22 cellular contexts compared by ENCODE assay signal in genomic region chr5:74608754-74609576, GRCh38. TPM values are rescaled to one million over a fixed set of nuclear protein-coding genes. Genes with fewer than 3 reads are reported as not detected.
DNase-seq lines count a peak whose midpoint lies in the region; ATAC-seq and TF ChIP-seq lines count a peak whose summit lies in the region.
"Had no signal": no experiment of that assay in that cellular context is flagged by ENCODE, and none has a peak within 500 bp of the region (broad histone marks: within the 10 kb centered on the region; RNA-seq: fewer than 3 reads in every experiment).

No MANE protein-coding gene starts in this region.

- H3K4me3 Mint-ChIP-seq in nephron = no peak overlapping the region
- H3K4me3 Mint-ChIP-seq: CD4-positive, alpha-beta memory T cell had no signal

- no peak for TF ChIP-seq CTCF in nephron (IDR thresholded peaks at IDR 0.05; ENCODE audit: unreplicated experiment in 3 of 3)

- peaks cover 3% of the 10 kb centered on the region for H3K27me3 Mint-ChIP-seq in nephron (ENCODE audit: low read depth)
- H3K27me3 Mint-ChIP-seq: CD4-positive, alpha-beta memory T cell had no signal

- peaks cover 15% of the 10 kb centered on the region for H3K4me1 Mint-ChIP-seq in nephron
- H3K4me1 Mint-ChIP-seq: CD4-positive, alpha-beta memory T cell had no signal

- no peak overlapping the region for H3K27ac Mint-ChIP-seq in activated naive CD4-positive, alpha-beta T cell treated with anti-CD3 and anti-CD28 coated beads, Interleukin-2, amount 50 U/mL, for 72 hours
- peak overlapping the region in 2 of 3 experiments; percentile 26 to 31 for H3K27ac Mint-ChIP-seq in nephron
- H3K27ac Mint-ChIP-seq: CD4-positive, alpha-beta memory T cell had no signal

- no peaks in the 10 kb centered on the region for H3K9me3 Mint-ChIP-seq in activated naive CD4-positive, alpha-beta T cell treated with anti-CD3 and anti-CD28 coated beads, Interleukin-2, amount 50 U/mL, for 72 hours
- H3K9me3 Mint-ChIP-seq in nephron = peaks cover 3% of the 10 kb centered on the region
- H3K9me3 Mint-ChIP-seq: CD4-positive, alpha-beta memory T cell had no signal

- peak; percentile 43 to 81 for ATAC-seq in activated naive CD4-positive, alpha-beta T cell treated with anti-CD3 and anti-CD28 coated beads, Interleukin-2, amount 50 U/mL, for 72 hours
- ATAC-seq in HG03439 (IDR thresholded peaks at IDR 0.05; ENCODE audit: unreplicated experiment) = no peak
- ATAC-seq: GM12878 had no signal

- H3K36me3 Mint-ChIP-seq in activated naive CD4-positive, alpha-beta T cell treated with anti-CD3 and anti-CD28 coated beads, Interleukin-2, amount 50 U/mL, for 72 hours = no peaks in the 10 kb centered on the region
- no peaks in the 10 kb centered on the region for H3K36me3 Mint-ChIP-seq in nephron (ENCODE audit: low read depth)
- H3K36me3 Mint-ChIP-seq: CD4-positive, alpha-beta memory T cell had no signal

- peak; percentile 49 for DNase-seq in NCI-H187 treated with DMSO at 0.1 percent for 48 hours (lab: John Stamatoyannopoulos, UW)
- DNase-seq in NCI-H187 (lab: John Stamatoyannopoulos, UW) = no peak
- no peak for DNase-seq in activated naive CD4-positive, alpha-beta T cell treated with anti-CD3 and anti-CD28 coated beads, Interleukin-2, amount 50 U/mL, for 72 hours (ENCODE audit: low spot score in 2 of 2)
- no peak for DNase-seq in activated naive CD4-positive, alpha-beta T cell treated with Interleukin-2 at 50 U/mL for 16 hours
- peak; percentile 80 to 86 for DNase-seq in NCI-H526 (lab: John Stamatoyannopoulos, UW)
- DNase-seq in NCI-H774 (lab: John Stamatoyannopoulos, UW) = no peak
- DNase-seq: CD4-positive, alpha-beta memory T cell; DMS153; EL; GM23248; HCEC 1CT; KG1; NCI-H1105 treated with DMSO at 0.1 percent for 48 hours; NCI-H2081 treated with DMSO at 0.1 percent for 48 hours; NCI-H345; NCI-H524 treated with DMSO at 0.1 percent for 48 hours; OCI-M1; SHP77 treated with DMSO at 0.1 percent for 48 hours; T-helper 1 cell had no signal

RNA-seq across cellular contexts. Expression of gene ENC1, which starts 31.6 kb away (rescaled TPM):
- total RNA-seq in activated naive CD4-positive, alpha-beta T cell treated with anti-CD3 and anti-CD28 coated beads, Interleukin-2, amount 50 U/mL, for 72 hours = under 1 TPM; 0.75 to 0.99 TPM

Comparison
In these comparisons a context has a peak if more than half of its experiments do, and no peak if none do; other contexts are left out.
1. DNase-seq: peak in NCI-H187 treated with DMSO at 0.1 percent for 48 hours (single experiment) and NCI-H526 (2 of 2); none in NCI-H187 (0 of 2), activated naive CD4-positive, alpha-beta T cell treated with anti-CD3 and anti-CD28 coated beads, Interleukin-2, amount 50 U/mL, for 72 hours (0 of 2), activated naive CD4-positive, alpha-beta T cell treated with Interleukin-2 at 50 U/mL for 16 hours (single experiment) and NCI-H774 (single experiment).
2. H3K27ac Mint-ChIP-seq: peak in nephron (2 of 3); none in activated naive CD4-positive, alpha-beta T cell treated with anti-CD3 and anti-CD28 coated beads, Interleukin-2, amount 50 U/mL, for 72 hours (0 of 2).